1 cellular context compared by ENCODE assay signal in the genomic region with DNA sequence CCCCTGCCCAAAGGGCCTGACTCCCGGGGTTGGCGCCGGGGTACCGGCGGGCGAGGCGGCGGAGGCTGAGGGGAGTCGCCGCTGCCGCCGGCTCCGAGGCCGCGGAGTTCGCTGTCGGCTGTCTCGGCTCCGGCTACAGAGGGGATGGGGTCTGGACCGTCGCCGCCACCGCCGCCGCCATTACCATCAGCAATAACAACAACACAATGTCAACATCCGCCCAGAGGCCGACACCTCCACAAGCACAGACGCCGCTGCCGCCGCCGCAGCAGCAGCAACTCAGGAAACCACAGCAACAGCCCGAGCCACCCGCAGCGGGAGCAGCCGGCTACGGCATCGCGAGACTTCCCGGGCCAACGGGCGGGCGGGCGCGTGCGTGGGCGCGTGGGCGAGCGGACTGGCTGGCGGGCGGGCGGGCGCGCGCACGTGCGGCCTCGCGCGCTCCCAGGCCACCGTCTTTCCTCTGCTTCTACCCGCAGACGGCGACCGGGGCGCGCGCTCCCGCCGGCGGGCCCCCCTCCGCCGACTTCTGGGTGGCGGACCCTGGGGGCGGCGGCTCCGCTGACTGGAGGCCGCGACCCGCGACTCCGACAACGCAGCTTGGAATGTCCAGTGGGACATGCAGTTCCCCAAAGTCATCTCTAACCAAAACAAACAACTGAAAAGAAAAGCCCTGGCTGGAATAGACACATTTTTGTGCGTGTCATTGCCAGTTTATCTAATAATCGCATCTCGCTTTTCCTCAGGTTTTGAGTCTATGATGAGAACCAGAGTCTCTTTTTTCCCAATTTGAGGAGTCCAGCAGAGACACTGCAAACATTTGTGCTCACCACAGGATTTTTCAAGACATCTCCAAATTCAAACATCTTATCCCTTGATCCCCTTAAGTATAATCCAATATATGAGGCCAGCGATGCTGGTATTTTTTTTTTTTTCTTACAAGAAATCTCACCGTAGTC.
TF ChIP-seq lines count a peak whose summit lies in the region.

A gene (minus strand): TSS at position 289 of the 959 bp plus-strand sequence. CDS start 305 bp downstream, outside the sequence.

TF ChIP-seq in K562, 482 proteins besides CTCF, POLR2A, EP300 and RAD21 (continued from another document):
- TF ChIP-seq, protein P1, sequence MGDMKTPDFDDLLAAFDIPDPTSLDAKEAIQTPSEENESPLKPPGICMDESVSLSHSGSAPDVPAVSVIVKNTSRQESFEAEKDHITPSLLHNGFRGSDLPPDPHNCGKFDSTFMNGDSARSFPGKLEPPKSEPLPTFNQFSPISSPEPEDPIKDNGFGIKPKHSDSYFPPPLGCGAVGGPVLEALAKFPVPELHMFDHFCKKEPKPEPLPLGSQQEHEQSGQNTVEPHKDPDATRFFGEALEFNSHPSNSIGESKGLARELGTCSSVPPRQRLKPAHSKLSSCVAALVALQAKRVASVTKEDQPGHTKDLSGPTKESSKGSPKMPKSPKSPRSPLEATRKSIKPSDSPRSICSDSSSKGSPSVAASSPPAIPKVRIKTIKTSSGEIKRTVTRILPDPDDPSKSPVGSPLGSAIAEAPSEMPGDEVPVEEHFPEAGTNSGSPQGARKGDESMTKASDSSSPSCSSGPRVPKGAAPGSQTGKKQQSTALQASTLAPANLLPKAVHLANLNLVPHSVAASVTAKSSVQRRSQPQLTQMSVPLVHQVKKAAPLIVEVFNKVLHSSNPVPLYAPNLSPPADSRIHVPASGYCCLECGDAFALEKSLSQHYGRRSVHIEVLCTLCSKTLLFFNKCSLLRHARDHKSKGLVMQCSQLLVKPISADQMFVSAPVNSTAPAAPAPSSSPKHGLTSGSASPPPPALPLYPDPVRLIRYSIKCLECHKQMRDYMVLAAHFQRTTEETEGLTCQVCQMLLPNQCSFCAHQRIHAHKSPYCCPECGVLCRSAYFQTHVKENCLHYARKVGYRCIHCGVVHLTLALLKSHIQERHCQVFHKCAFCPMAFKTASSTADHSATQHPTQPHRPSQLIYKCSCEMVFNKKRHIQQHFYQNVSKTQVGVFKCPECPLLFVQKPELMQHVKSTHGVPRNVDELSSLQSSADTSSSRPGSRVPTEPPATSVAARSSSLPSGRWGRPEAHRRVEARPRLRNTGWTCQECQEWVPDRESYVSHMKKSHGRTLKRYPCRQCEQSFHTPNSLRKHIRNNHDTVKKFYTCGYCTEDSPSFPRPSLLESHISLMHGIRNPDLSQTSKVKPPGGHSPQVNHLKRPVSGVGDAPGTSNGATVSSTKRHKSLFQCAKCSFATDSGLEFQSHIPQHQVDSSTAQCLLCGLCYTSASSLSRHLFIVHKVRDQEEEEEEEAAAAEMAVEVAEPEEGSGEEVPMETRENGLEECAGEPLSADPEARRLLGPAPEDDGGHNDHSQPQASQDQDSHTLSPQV (IDR thresholded peaks at IDR 0.05): peak; percentile 59
- TF ChIP-seq SIN3A (IDR thresholded peaks at IDR 0.05; ENCODE audit: borderline replicate concordance in 2 of 2, control insufficient read depth in 1 of 2, low read depth in 2 of 2, low read length in 2 of 2) (peak; percentile 50 to 76; a peak in 1 of 4 replicates), ZFPM2 (CRISPR knock-in tag; IDR thresholded peaks at IDR 0.05) (no peak), ZNF695 (CRISPR knock-in tag; IDR thresholded peaks at IDR 0.05) (no peak), ZNF197 (CRISPR knock-in tag; IDR thresholded peaks at IDR 0.05; ENCODE audit: low read depth) (no peak), TBP (optimal IDR thresholded peaks at IDR 0.05; ENCODE audit: low read depth, low read length) (peak; percentile 58), RFX1 (IDR thresholded peaks at IDR 0.05) (peak; percentile 77), SPI1 (IDR thresholded peaks at IDR 0.05; ENCODE audit: borderline replicate concordance, low read depth, low read length) (peak; percentile 36; the same call in 1 of the 2 replicates)
- TF ChIP-seq, protein P2, sequence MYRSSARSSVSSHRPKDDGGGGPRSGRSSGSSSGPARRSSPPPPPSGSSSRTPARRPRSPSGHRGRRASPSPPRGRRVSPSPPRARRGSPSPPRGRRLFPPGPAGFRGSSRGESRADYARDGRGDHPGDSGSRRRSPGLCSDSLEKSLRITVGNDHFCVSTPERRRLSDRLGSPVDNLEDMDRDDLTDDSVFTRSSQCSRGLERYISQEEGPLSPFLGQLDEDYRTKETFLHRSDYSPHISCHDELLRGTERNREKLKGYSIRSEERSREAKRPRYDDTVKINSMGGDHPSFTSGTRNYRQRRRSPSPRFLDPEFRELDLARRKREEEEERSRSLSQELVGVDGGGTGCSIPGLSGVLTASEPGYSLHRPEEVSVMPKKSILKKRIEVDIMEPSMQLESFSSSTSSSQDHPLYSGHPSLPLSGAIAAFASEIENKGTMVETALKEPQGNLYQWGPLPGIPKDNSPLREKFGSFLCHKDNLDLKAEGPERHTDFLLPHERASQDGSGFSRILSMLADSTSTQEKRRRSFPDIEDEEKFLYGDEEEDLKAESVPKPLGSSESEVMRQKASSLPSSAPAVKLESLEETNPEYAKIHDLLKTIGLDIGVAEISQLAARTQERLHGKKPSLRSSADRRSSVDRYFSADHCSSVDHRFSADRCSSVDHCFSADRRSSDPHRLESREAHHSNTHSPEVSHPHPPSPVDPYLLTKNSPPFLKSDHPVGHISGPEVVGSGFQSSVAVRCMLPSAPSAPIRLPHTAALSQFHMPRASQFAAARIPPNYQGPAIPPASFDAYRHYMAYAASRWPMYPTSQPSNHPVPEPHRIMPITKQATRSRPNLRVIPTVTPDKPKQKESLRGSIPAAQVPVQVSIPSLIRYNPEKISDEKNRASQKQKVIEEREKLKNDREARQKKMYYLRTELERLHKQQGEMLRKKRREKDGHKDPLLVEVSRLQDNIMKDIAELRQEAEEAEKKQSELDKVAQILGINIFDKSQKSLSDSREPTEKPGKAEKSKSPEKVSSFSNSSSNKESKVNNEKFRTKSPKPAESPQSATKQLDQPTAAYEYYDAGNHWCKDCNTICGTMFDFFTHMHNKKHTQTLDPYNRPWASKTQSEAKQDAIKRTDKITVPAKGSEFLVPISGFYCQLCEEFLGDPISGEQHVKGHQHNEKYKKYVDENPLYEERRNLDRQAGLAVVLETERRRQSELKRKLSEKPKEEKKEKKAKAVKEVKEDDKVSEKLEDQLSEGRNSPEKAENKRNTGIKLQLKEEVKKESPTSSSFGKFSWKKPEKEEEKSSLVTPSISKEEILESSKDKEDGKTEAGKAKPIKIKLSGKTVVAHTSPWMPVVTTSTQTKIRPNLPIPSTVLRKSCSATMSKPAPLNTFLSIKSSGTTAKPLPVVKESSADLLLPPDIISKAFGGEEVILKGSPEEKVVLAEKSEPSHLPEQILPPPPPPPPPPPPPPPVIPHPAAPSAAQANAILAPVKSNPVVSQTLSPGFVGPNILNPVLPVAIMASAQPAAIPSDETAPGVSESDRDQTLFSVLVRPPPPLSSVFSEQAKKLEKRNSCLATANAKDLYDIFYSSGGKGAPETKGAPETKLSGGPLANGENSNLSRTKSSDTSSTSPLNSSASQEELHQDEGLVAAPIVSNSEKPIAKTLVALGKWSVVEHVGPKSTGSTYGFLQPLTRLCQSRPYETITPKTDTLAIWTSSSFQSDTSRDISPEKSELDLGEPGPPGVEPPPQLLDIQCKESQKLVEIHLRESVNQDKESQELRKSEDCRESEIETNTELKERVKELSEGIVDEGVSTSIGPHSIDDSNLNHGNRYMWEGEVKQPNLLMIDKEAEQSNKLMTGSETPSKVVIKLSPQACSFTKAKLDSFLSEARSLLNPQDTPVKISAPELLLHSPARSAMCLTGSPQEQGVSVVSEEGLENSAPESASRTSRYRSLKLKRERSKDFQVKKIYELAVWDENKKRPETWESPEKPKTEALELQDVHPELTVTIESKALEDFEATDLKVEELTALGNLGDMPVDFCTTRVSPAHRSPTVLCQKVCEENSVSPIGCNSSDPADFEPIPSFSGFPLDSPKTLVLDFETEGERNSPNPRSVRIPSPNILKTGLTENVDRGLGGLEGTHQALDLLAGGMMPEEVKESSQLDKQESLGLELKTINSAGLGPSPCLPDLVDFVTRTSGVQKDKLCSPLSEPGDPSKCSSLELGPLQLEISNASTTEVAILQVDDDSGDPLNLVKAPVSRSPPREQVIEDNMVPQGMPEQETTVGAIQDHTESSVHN (IDR thresholded peaks at IDR 0.05; ENCODE audit: borderline replicate concordance in 1 of 2, low read depth in 1 of 2): no peak
